13 cellular contexts compared by ENCODE assay signal in genomic region chr14:23577710-23578392, GRCh38. TPM values are rescaled to one million over a fixed set of nuclear protein-coding genes. Genes with fewer than 3 reads are reported as not detected.
DNase-seq lines count a peak whose midpoint lies in the region; TF ChIP-seq lines count a peak whose summit lies in the region.
"Had no signal": no experiment of that assay in that cellular context is flagged by ENCODE, and none has a peak within 500 bp of the region (broad histone marks: within the 10 kb centered on the region; RNA-seq: fewer than 3 reads in every experiment).

No MANE protein-coding gene starts in this region.

- H3K9me3 ChIP-seq in HUES6 (ENCODE audit: control insufficient read depth, insufficient read depth, low read depth, low read length) (no peaks in the 10 kb centered on the region), endodermal cell (ENCODE audit: control insufficient read depth, low read length) (no peaks in the 10 kb centered on the region), neuron (ENCODE audit: low read length) (peaks cover 6% of the 10 kb centered on the region)
- H3K9me3 ChIP-seq: Caco-2, neutrophil had no signal

- no peaks in the 10 kb centered on the region for H3K36me3 Mint-ChIP-seq in endodermal cell (ENCODE audit: low read depth)

- no peaks in the 10 kb centered on the region for H3K9me3 Mint-ChIP-seq in endodermal cell

- H3K4me1 ChIP-seq in HUES6 (ENCODE audit: control insufficient read depth, insufficient read depth, low read length) (peaks cover 16% of the 10 kb centered on the region), endodermal cell (ENCODE audit: control insufficient read depth, insufficient read depth, low read length) (no peaks in the 10 kb centered on the region), neuron (ENCODE audit: insufficient read depth, low read length) (peaks cover 21% of the 10 kb centered on the region)
- H3K4me1 ChIP-seq: Caco-2 had no signal

- TF ChIP-seq CTCF in GM12864 (IDR thresholded peaks at IDR 0.05; ENCODE audit: low read depth, low read length, missing control alignments) (no peak), endodermal cell (conservative IDR thresholded peaks at IDR 0.05) (no peak)

- peak overlapping the region; percentile 84 for H2AFZ ChIP-seq in neuron (ENCODE audit: low read depth, low read length)

- DNase-seq in GM12864 (ENCODE audit: low read depth) (no peak), endodermal cell (peak; percentile 68), dedifferentiated amniotic fluid mesenchymal stem cell (ENCODE audit: extremely low spot score) (no peak), NCI-H1694 (lab: John Stamatoyannopoulos, UW) (no peak), NCI-H187 treated with DMSO at 0.1 percent for 48 hours (lab: John Stamatoyannopoulos, UW) (no peak), middle frontal gyrus (ENCODE audit: extremely low spot score, low spot score) (no peak)
- DNase-seq: Caco-2, KBM-7 had no signal

- H3K9ac ChIP-seq in HUES6 (ENCODE audit: low read length) (no peak overlapping the region), endodermal cell (ENCODE audit: extremely low read depth, low read length, poor library complexity, severe bottlenecking) (no peak overlapping the region)

- H3K36me3 ChIP-seq in HUES6 (ENCODE audit: control insufficient read depth, insufficient read depth, low read length) (no peaks in the 10 kb centered on the region), endodermal cell (ENCODE audit: control insufficient read depth, insufficient read depth, low read length) (no peaks in the 10 kb centered on the region), neuron (ENCODE audit: insufficient read depth, low read length) (no peaks in the 10 kb centered on the region)
- H3K36me3 ChIP-seq: neutrophil had no signal

- WGBS in endodermal cell (ENCODE audit: insufficient coverage in 1 of 2, insufficient read length in 1 of 2), 2 experiments, result 7% methylated on average over 23 of the region's 24 CpGs; no CpG with 5 or more reads in 1 of the 2 experiments

- no peak overlapping the region for H3K27ac Mint-ChIP-seq in endodermal cell

- H3K27me3 ChIP-seq in HUES6 (ENCODE audit: control insufficient read depth, insufficient read depth, low read length) (peaks cover 50% of the 10 kb centered on the region), endodermal cell (ENCODE audit: control insufficient read depth, insufficient read depth, low read length, poor library complexity, severe bottlenecking) (peaks cover 50% of the 10 kb centered on the region), neuron (ENCODE audit: insufficient read depth, low read length) (peaks cover 48% of the 10 kb centered on the region)

- peaks cover 87% of the 10 kb centered on the region for H3K27me3 Mint-ChIP-seq in endodermal cell (ENCODE audit: insufficient read depth)

- peak overlapping the region; percentile 25; the same call in 1 of the 2 replicates for H3K4me3 ChIP-seq in GM12864 (ENCODE audit: low read depth, low read length)
- H3K4me3 ChIP-seq in HUES6 (ENCODE audit: low read depth, low read length), result peak overlapping the region; percentile 56
- H3K4me3 ChIP-seq in endodermal cell (ENCODE audit: low read length), result no peak overlapping the region
- peak overlapping the region; percentile 51 for H3K4me3 ChIP-seq in neuron (ENCODE audit: low read length)

- H3K27ac ChIP-seq in HUES6 (ENCODE audit: low read depth, low read length) (no peak overlapping the region), endodermal cell (ENCODE audit: low read depth, low read length) (no peak overlapping the region)
- H3K27ac ChIP-seq: neutrophil had no signal

- no peak overlapping the region for H3K4me3 Mint-ChIP-seq in endodermal cell

- H3K4me1 Mint-ChIP-seq in endodermal cell, result peaks cover 2% of the 10 kb centered on the region

RNA-seq across cellular contexts. Expression of gene JPH4, which starts 0.7 kb away (rescaled TPM):
- under 1 TPM; 0.18 to 0.91 TPM for total RNA-seq in endodermal cell
- 13.1 TPM for polyA plus RNA-seq in endodermal cell (2013, experiment 1 of 2)
- polyA plus RNA-seq in endodermal cell (2013, experiment 2 of 2), result 12.8 TPM
- total RNA-seq: Caco-2, H4 had no signal

RNA-seq across cellular contexts. Expression of gene AP1G2, which starts 10.3 kb away (rescaled TPM):
- 100 to 1,000 TPM; 203 to 209 TPM for total RNA-seq in endodermal cell
- 85.8 TPM for polyA plus RNA-seq in endodermal cell (2013, experiment 1 of 2)
- polyA plus RNA-seq in endodermal cell (2013, experiment 2 of 2), result 69.8 TPM

RNA-seq across cellular contexts. Expression of gene THTPA, which starts 21.8 kb away (rescaled TPM):
- total RNA-seq in endodermal cell, result 10 to 100 TPM; 13.0 to 17.0 TPM
- 17.3 TPM for polyA plus RNA-seq in endodermal cell (2013, experiment 1 of 2)
- 15.7 TPM for polyA plus RNA-seq in endodermal cell (2013, experiment 2 of 2)

RNA-seq across cellular contexts. Expression of gene ZFHX2, which starts 26.3 kb away (rescaled TPM):
- 10 to 100 TPM; 12.8 to 15.4 TPM for total RNA-seq in endodermal cell
- 15.2 TPM for polyA plus RNA-seq in endodermal cell (2013, experiment 1 of 2)
- polyA plus RNA-seq in endodermal cell (2013, experiment 2 of 2), result 13.2 TPM
- total RNA-seq: RPMI7951 had no signal

RNA-seq across cellular contexts. Expression of gene DHRS2, which starts 58.3 kb away (rescaled TPM):
- 1 to 10 TPM in 1 of 2 donors, under 1 TPM in 1; 0.66 to 1.2 TPM for total RNA-seq in endodermal cell
- 1.4 TPM for polyA plus RNA-seq in endodermal cell (2013, experiment 1 of 2)
- 1.1 TPM for polyA plus RNA-seq in endodermal cell (2013, experiment 2 of 2)
